30 cellular contexts compared by ENCODE assay signal in genomic region chr3:132817646-132818177, GRCh38.
"Had no signal": no experiment of that assay in that cellular context is flagged by ENCODE, and none has a peak within 500 bp of the region (broad histone marks: within the 10 kb centered on the region; RNA-seq: fewer than 3 reads in every experiment).

No MANE protein-coding gene starts in this region.

- DNase-seq: activated B cell treated with CpG ODN at 0.5 μM for 24 hours; activated CD4-positive, alpha-beta T cell treated with anti-CD3 and anti-CD28 coated beads for 48 hours; activated CD4-positive, alpha-beta T cell treated with anti-CD3 and anti-CD28 coated beads, Interleukin-2, amount 50 U/mL, for 1 hour; activated CD4-positive, alpha-beta T cell treated with anti-CD3 and anti-CD28 coated beads, Interleukin-2, amount 50 U/mL, for 48 hours; activated CD8-positive, alpha-beta memory T cell treated with anti-CD3 and anti-CD28 coated beads, Interleukin-2, amount 10 ng/mL, durations not matched to agents 7 days and 5 days; activated CD8-positive, alpha-beta memory T cell treated with anti-CD3 and anti-CD28 coated beads, Interleukin-2, amount 50 U/mL, for 4 hours; activated CD8-positive, alpha-beta T cell treated with anti-CD3 and anti-CD28 coated beads for 36 hours; activated effector memory CD4-positive, alpha-beta T cell treated with anti-CD3 and anti-CD28 coated beads, Interleukin-2, amount 50 U/mL, for 16 hours; activated naive CD4-positive, alpha-beta T cell treated with anti-CD3 and anti-CD28 coated beads for 36 hours; activated naive CD8-positive, alpha-beta T cell treated with anti-CD3 and anti-CD28 coated beads for 36 hours; activated naive CD8-positive, alpha-beta T cell treated with anti-CD3 and anti-CD28 coated beads, Interleukin-2, amount 50 U/mL, for 24 hours; activated T-cell treated with anti-CD3 and anti-CD28 coated beads, Interleukin-2, amount 50 U/mL, for 1 hour; activated T-cell treated with anti-CD3 and anti-CD28 coated beads, Interleukin-2, amount 50 U/mL, for 48 hours; adrenal gland; amygdala; aorta; body of pancreas; caudate nucleus; cortex of kidney; dermis blood vessel endothelial cell; effector CD4-positive, alpha-beta T cell; effector memory CD8-positive, alpha-beta T cell; erythroblast; foreskin keratinocyte; gastrocnemius medialis; glutamatergic neuron; heart left ventricle; T-helper 1 cell; T-helper 17 cell; WERI-Rb-1 had no signal
